In genomic region chr12:93789767-93790166, GRCh38 we compare ENCODE assay signal across 24 cellular contexts.
DNase-seq lines count a peak whose midpoint lies in the region; ATAC-seq and TF ChIP-seq lines count a peak whose summit lies in the region.
"Had no signal": no experiment of that assay in that cellular context is flagged by ENCODE, and none has a peak within 500 bp of the region (broad histone marks: within the 10 kb centered on the region; RNA-seq: fewer than 3 reads in every experiment).

No MANE protein-coding gene starts in this region.

- no peaks in the 10 kb centered on the region for H3K36me3 Mint-ChIP-seq in T-helper 17 cell (ENCODE audit: low read depth)

- H3K4me1 ChIP-seq in ACC112 (ENCODE audit: control insufficient read depth, insufficient read depth, low read length, unreplicated experiment) (peaks cover 66% of the 10 kb centered on the region), DND-41 (ENCODE audit: insufficient read depth, low read length) (peaks cover 65% of the 10 kb centered on the region)

- H3K4me3 Mint-ChIP-seq in T-helper 17 cell: no peak overlapping the region
- H3K4me3 Mint-ChIP-seq: central memory CD8-positive, alpha-beta T cell; memory B cell had no signal

- no peak overlapping the region for H3K4me3 ChIP-seq in ACC112 (ENCODE audit: low read depth, low read length)
- no peak overlapping the region for H3K4me3 ChIP-seq in DND-41 (ENCODE audit: low read depth in 1 of 2, low read length in 2 of 2)
- H3K4me3 ChIP-seq in fibroblast of pulmonary artery (replicated peaks; ENCODE audit: low read depth, low read length): no peak overlapping the region
- no peak overlapping the region for H3K4me3 ChIP-seq in foreskin fibroblast (ENCODE audit: low read depth in 1 of 2, low read length in 2 of 2)
- H3K4me3 ChIP-seq: gastrocnemius medialis, tibial artery had no signal

- peak overlapping the region; percentile 74 for H3K27ac Mint-ChIP-seq in T-helper 17 cell
- H3K27ac Mint-ChIP-seq: memory B cell had no signal

- H3K27me3 ChIP-seq in ACC112 (ENCODE audit: insufficient read depth, low read length) (no peaks in the 10 kb centered on the region), DND-41 (ENCODE audit: insufficient read depth, low read length, poor library complexity) (no peaks in the 10 kb centered on the region)
- H3K27me3 ChIP-seq: gastrocnemius medialis, tibial artery had no signal

- H3K79me2 ChIP-seq in ACC112 (ENCODE audit: control insufficient read depth, insufficient read depth, low read length, unreplicated experiment): peaks cover 3% of the 10 kb centered on the region
- H3K79me2 ChIP-seq in DND-41 (ENCODE audit: insufficient read depth, low read length): peaks cover 7% of the 10 kb centered on the region

- DNase-seq in DND-41 (no peak), T-helper 17 cell (no peak), fibroblast of pulmonary artery (ENCODE audit: low read depth) (peak; percentile 54), iPS-NIHi7 (ENCODE audit: extremely low spot score) (no peak), foreskin fibroblast (no peak)
- no peak for DNase-seq in stimulated activated CD4-positive, alpha-beta T cell treated with anti-CD3 and anti-CD28 coated beads, Interleukin-4, amount 100 ng/mL, for 4 hours
- DNase-seq: activated effector memory CD4-positive, alpha-beta T cell treated with Interleukin-2 at 50 U/mL for 16 hours; anterior cingulate cortex; DMS53; gastrocnemius medialis; hypothalamus; KBM-7; NCI-H1694 treated with DMSO at 0.1 percent for 48 hours; NCI-H345; NCI-H774; nucleus accumbens; SHP77; stimulated activated CD4-positive, alpha-beta T cell treated with anti-CD3 and anti-CD28 coated beads, Interleukin-4, amount 100 ng/mL, for 24 hours; stimulated activated naive CD8-positive, alpha-beta T cell treated with anti-CD3 and anti-CD28 coated beads, Interleukin-15, amount 100 ng/mL, for 72 hours; tibial artery had no signal

- H3K4me1 Mint-ChIP-seq in T-helper 17 cell: peaks cover 24% of the 10 kb centered on the region
- H3K4me1 Mint-ChIP-seq: memory B cell had no signal

- ATAC-seq in DND-41 (ENCODE audit: insufficient read depth, low read depth) (peak; percentile 6; the same call in 1 of the 3 replicates), T-helper 17 cell (no peak)
- ATAC-seq: gastrocnemius medialis; HCT116; stimulated activated naive CD8-positive, alpha-beta T cell treated with anti-CD3 and anti-CD28 coated beads, Interleukin-15, amount 100 ng/mL, for 72 hours had no signal

- H3K27ac ChIP-seq in ACC112 (ENCODE audit: low read depth, low read length): peak overlapping the region; percentile 77
- peak overlapping the region; percentile 69 for H3K27ac ChIP-seq in DND-41 (ENCODE audit: low read length)
- H3K27ac ChIP-seq: gastrocnemius medialis, tibial artery had no signal

- no peaks in the 10 kb centered on the region for H4K20me1 ChIP-seq in DND-41 (ENCODE audit: insufficient read depth, low read length)

- TF ChIP-seq CTCF in DND-41 (IDR thresholded peaks at IDR 0.05; ENCODE audit: borderline replicate concordance, extremely low read depth, low read length, poor library complexity, severe bottlenecking) (no peak), fibroblast of pulmonary artery (IDR thresholded peaks at IDR 0.05; ENCODE audit: low read length, missing control alignments) (no peak), foreskin fibroblast (IDR thresholded peaks at IDR 0.05; ENCODE audit: low read depth, low read length) (no peak)

- H3K36me3 ChIP-seq in ACC112 (ENCODE audit: insufficient read depth, low read length) (no peaks in the 10 kb centered on the region), DND-41 (ENCODE audit: insufficient read depth, low read length) (no peaks in the 10 kb centered on the region)
- H3K36me3 ChIP-seq: gastrocnemius medialis, tibial artery had no signal

- peak overlapping the region; percentile 1; the same call in 1 of the 2 replicates for H3K9ac ChIP-seq in DND-41 (ENCODE audit: low read depth, low read length)

- no peak overlapping the region for H2AFZ ChIP-seq in ACC112 (ENCODE audit: low read length, unreplicated experiment)
- no peak overlapping the region for H2AFZ ChIP-seq in DND-41 (ENCODE audit: low read depth, low read length)

- H3K9me3 ChIP-seq in DND-41 (ENCODE audit: insufficient read depth, low read length, severe bottlenecking) (no peaks in the 10 kb centered on the region), T-helper 17 cell (ENCODE audit: control insufficient read depth, low read length, poor library complexity, severe bottlenecking) (no peaks in the 10 kb centered on the region)
- H3K9me3 ChIP-seq: gastrocnemius medialis, tibial artery had no signal

- no peaks in the 10 kb centered on the region for H3K27me3 Mint-ChIP-seq in T-helper 17 cell
- H3K27me3 Mint-ChIP-seq: central memory CD8-positive, alpha-beta T cell; memory B cell; stimulated activated naive CD8-positive, alpha-beta T cell treated with anti-CD3 and anti-CD28 coated beads, Interleukin-15, amount 100 ng/mL, for 72 hours had no signal

- H3K4me2 ChIP-seq in DND-41 (ENCODE audit: insufficient read depth, low read length): peak overlapping the region; percentile 48
